In the genomic region with DNA sequence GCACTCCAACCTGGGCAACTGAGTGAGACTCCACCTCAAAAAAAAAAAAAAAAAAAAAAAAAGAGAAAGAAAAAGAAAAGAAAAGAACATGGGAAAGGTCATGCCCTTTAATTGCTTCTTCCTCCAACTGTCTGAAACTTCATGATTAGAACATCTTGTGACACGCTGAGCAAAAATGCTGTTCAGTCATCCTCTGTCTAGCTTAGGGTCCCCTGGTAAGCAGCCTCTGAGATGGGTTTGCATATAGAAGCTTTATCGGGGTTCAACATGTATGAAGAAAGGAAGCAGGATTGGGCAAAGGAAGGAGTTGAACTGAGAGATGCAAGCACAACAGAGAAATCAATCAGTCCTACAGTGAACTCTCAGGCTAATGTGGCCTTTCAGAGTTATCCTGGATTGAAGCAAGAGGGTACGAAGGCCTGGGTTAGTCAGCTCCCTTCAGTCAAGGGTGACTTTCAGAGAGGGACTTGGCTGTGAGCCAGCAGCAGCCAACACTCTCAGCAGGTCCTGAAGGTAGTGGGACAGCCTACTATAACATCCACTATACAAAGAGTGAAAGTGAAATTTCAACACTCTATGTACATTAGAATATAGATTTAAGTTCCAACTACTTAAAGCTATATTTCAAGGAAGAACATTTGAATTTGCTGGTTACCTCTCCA, we compare ENCODE assay signal across 3 cellular contexts.
TF ChIP-seq lines count a peak whose summit lies in the region.

No MANE protein-coding gene starts in this region.

TF ChIP-seq in A549, 52 proteins besides CTCF, POLR2A, EP300 and RAD21:
- no peak for TF ChIP-seq RNF2 (IDR thresholded peaks at IDR 0.05; ENCODE audit: borderline replicate concordance, low read depth)
- TF ChIP-seq EHMT2 (IDR thresholded peaks at IDR 0.05; ENCODE audit: low read depth), result no peak
- no peak for TF ChIP-seq HOXA7 (CRISPR knock-in tag; IDR thresholded peaks at IDR 0.05)
- TF ChIP-seq KDM5A (IDR thresholded peaks at IDR 0.05), result no peak
- TF ChIP-seq RARB (CRISPR knock-in tag; IDR thresholded peaks at IDR 0.05), result no peak
- TF ChIP-seq, protein P1, sequence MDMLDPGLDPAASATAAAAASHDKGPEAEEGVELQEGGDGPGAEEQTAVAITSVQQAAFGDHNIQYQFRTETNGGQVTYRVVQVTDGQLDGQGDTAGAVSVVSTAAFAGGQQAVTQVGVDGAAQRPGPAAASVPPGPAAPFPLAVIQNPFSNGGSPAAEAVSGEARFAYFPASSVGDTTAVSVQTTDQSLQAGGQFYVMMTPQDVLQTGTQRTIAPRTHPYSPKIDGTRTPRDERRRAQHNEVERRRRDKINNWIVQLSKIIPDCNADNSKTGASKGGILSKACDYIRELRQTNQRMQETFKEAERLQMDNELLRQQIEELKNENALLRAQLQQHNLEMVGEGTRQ (IDR thresholded peaks at IDR 0.05), result no peak
- no peak for TF ChIP-seq NPAS2 (CRISPR knock-in tag; IDR thresholded peaks at IDR 0.05; ENCODE audit: borderline replicate concordance)

TF ChIP-seq in H1, 55 proteins besides CTCF, POLR2A, EP300 and RAD21:
- TF ChIP-seq SIX5 (IDR thresholded peaks at IDR 0.05; ENCODE audit: low read depth, low read length) (no peak), SRF (IDR thresholded peaks at IDR 0.05; ENCODE audit: low read depth, low read length) (no peak), GTF2F1 (IDR thresholded peaks at IDR 0.05; ENCODE audit: borderline replicate concordance, low read depth, low read length) (no peak), TAF1 (IDR thresholded peaks at IDR 0.05; ENCODE audit: low read depth, low read length) (no peak), HDAC2 (IDR thresholded peaks at IDR 0.05; ENCODE audit: borderline replicate concordance in 1 of 2, low read depth in 2 of 2, low read length in 2 of 2) (no peak), RXRA (IDR thresholded peaks at IDR 0.05; ENCODE audit: insufficient read depth, low read depth, low read length) (no peak), EZH2 (IDR thresholded peaks at IDR 0.05; ENCODE audit: low read depth, low read length, severe bottlenecking) (no peak), MAFK (IDR thresholded peaks at IDR 0.05; ENCODE audit: low read depth, low read length) (no peak), ASH2L (IDR thresholded peaks at IDR 0.05; ENCODE audit: low read length) (no peak), CREB1 (IDR thresholded peaks at IDR 0.05) (no peak), CTBP2 (IDR thresholded peaks at IDR 0.05; ENCODE audit: borderline replicate concordance, insufficient read depth, insufficient read length, low read length) (no peak), SP1 (IDR thresholded peaks at IDR 0.05; ENCODE audit: low read depth, low read length) (no peak), SUZ12 (IDR thresholded peaks at IDR 0.05; ENCODE audit: low read length) (no peak), BRCA1 (IDR thresholded peaks at IDR 0.05; ENCODE audit: low read depth, low read length) (no peak), JUND (IDR thresholded peaks at IDR 0.05; ENCODE audit: low read length) (no peak), POLR2AphosphoS5 (IDR thresholded peaks at IDR 0.05; ENCODE audit: low read depth, low read length) (no peak), TEAD4 (IDR thresholded peaks at IDR 0.05; ENCODE audit: low read depth, low read length) (no peak), SIRT6 (IDR thresholded peaks at IDR 0.05; ENCODE audit: low read length) (no peak)
- TF ChIP-seq, protein P2, sequence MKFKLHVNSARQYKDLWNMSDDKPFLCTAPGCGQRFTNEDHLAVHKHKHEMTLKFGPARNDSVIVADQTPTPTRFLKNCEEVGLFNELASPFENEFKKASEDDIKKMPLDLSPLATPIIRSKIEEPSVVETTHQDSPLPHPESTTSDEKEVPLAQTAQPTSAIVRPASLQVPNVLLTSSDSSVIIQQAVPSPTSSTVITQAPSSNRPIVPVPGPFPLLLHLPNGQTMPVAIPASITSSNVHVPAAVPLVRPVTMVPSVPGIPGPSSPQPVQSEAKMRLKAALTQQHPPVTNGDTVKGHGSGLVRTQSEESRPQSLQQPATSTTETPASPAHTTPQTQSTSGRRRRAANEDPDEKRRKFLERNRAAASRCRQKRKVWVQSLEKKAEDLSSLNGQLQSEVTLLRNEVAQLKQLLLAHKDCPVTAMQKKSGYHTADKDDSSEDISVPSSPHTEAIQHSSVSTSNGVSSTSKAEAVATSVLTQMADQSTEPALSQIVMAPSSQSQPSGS (IDR thresholded peaks at IDR 0.05; ENCODE audit: low read length), result no peak
- TF ChIP-seq, protein P3, sequence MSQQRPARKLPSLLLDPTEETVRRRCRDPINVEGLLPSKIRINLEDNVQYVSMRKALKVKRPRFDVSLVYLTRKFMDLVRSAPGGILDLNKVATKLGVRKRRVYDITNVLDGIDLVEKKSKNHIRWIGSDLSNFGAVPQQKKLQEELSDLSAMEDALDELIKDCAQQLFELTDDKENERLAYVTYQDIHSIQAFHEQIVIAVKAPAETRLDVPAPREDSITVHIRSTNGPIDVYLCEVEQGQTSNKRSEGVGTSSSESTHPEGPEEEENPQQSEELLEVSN (IDR thresholded peaks at IDR 0.05), result no peak

TF ChIP-seq in HepG2, 621 proteins besides CTCF, POLR2A, EP300 and RAD21:
- no peak for TF ChIP-seq HNRNPLL (IDR thresholded peaks at IDR 0.05; ENCODE audit: low read depth, low read length, poor library complexity, severe bottlenecking)
- no peak for TF ChIP-seq NFKBIZ (CRISPR knock-in tag; IDR thresholded peaks at IDR 0.05)
- no peak for TF ChIP-seq GFI1 (CRISPR knock-in tag; IDR thresholded peaks at IDR 0.05; ENCODE audit: borderline replicate concordance)
- no peak for TF ChIP-seq FOXC1 (CRISPR knock-in tag; IDR thresholded peaks at IDR 0.05; ENCODE audit: borderline replicate concordance)
- TF ChIP-seq FOSL1 (CRISPR knock-in tag; IDR thresholded peaks at IDR 0.05; ENCODE audit: borderline replicate concordance), result no peak
- no peak for TF ChIP-seq ZNF468 (CRISPR knock-in tag; IDR thresholded peaks at IDR 0.05)
- no peak for TF ChIP-seq ZNF788 (CRISPR knock-in tag; IDR thresholded peaks at IDR 0.05; ENCODE audit: borderline replicate concordance)
- no peak for TF ChIP-seq HOXD1 (CRISPR knock-in tag; IDR thresholded peaks at IDR 0.05)
- TF ChIP-seq KAT7 (CRISPR knock-in tag; IDR thresholded peaks at IDR 0.05; ENCODE audit: borderline replicate concordance), result no peak
- TF ChIP-seq, protein P4, sequence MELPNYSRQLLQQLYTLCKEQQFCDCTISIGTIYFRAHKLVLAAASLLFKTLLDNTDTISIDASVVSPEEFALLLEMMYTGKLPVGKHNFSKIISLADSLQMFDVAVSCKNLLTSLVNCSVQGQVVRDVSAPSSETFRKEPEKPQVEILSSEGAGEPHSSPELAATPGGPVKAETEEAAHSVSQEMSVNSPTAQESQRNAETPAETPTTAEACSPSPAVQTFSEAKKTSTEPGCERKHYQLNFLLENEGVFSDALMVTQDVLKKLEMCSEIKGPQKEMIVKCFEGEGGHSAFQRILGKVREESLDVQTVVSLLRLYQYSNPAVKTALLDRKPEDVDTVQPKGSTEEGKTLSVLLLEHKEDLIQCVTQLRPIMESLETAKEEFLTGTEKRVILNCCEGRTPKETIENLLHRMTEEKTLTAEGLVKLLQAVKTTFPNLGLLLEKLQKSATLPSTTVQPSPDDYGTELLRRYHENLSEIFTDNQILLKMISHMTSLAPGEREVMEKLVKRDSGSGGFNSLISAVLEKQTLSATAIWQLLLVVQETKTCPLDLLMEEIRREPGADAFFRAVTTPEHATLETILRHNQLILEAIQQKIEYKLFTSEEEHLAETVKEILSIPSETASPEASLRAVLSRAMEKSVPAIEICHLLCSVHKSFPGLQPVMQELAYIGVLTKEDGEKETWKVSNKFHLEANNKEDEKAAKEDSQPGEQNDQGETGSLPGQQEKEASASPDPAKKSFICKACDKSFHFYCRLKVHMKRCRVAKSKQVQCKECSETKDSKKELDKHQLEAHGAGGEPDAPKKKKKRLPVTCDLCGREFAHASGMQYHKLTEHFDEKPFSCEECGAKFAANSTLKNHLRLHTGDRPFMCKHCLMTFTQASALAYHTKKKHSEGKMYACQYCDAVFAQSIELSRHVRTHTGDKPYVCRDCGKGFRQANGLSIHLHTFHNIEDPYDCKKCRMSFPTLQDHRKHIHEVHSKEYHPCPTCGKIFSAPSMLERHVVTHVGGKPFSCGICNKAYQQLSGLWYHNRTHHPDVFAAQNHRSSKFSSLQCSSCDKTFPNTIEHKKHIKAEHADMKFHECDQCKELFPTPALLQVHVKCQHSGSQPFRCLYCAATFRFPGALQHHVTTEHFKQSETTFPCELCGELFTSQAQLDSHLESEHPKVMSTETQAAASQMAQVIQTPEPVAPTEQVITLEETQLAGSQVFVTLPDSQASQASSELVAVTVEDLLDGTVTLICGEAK (IDR thresholded peaks at IDR 0.05), result no peak
- TF ChIP-seq, protein P4 (CRISPR knock-in tag; IDR thresholded peaks at IDR 0.05), result no peak
- TF ChIP-seq CREB1 (IDR thresholded peaks at IDR 0.05), result no peak
- TF ChIP-seq CREB1 (CRISPR knock-in tag; IDR thresholded peaks at IDR 0.05), result no peak
- no peak for TF ChIP-seq TGIF2 (CRISPR knock-in tag; IDR thresholded peaks at IDR 0.05)
